ENCODE assay signal across 9 cellular contexts in the genomic region with DNA sequence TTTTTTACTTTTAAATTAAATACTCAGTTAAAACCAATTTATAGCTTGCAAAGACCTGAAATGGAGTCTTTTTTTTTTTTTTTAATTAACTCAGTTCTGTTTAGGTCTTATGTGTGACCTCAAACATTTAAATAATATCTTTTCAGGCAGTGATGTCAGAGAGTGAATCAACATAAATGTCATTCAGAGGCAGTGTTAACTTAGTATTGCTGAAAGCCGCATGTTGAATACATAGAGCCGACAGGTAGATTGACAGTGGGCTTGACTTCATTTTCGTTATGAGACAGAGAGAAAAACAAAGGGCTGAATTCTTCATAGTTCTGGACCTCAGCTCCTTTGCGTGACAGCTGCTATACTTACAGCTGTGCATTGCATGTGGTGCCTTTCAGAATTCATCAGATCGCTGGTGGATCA. TPM values are rescaled to one million over a fixed set of nuclear protein-coding genes. Genes with fewer than 3 reads are reported as not detected.
DNase-seq lines count a peak whose midpoint lies in the region; ATAC-seq and TF ChIP-seq lines count a peak whose summit lies in the region.
"Had no signal": no experiment of that assay in that cellular context is flagged by ENCODE, and none has a peak within 500 bp of the region (broad histone marks: within the 10 kb centered on the region; RNA-seq: fewer than 3 reads in every experiment).

No MANE protein-coding gene starts in this region.

- H3K4me1 Mint-ChIP-seq in activated CD8-positive, alpha-beta T cell treated with anti-CD3 and anti-CD28 coated beads, Interleukin-2, amount 10 ng/mL, durations not matched to agents 7 days and 5 days (ENCODE audit: low read depth), result peaks cover 57% of the 10 kb centered on the region
- peaks cover 57% of the 10 kb centered on the region for H3K4me1 Mint-ChIP-seq in nephron progenitor cell

- no peak for TF ChIP-seq CTCF in nephron progenitor cell (IDR thresholded peaks at IDR 0.05)

- H3K9me3 Mint-ChIP-seq in activated CD8-positive, alpha-beta T cell treated with anti-CD3 and anti-CD28 coated beads, Interleukin-2, amount 10 ng/mL, durations not matched to agents 7 days and 5 days (ENCODE audit: insufficient read depth), result no peaks in the 10 kb centered on the region
- H3K9me3 Mint-ChIP-seq in nephron progenitor cell, result no peaks in the 10 kb centered on the region

- peak overlapping the region; percentile 98 for H3K4me3 ChIP-seq in GM08714 (ENCODE audit: low read length)

- no peak for DNase-seq in HEK293T (ENCODE audit: extremely low spot score)
- no peak for DNase-seq in activated CD8-positive, alpha-beta T cell treated with anti-CD3 and anti-CD28 coated beads, Interleukin-2, amount 10 ng/mL, durations not matched to agents 7 days and 5 days
- DNase-seq in nephron progenitor cell, result no peak
- DNase-seq: NCI-H510A treated with DMSO at 0.1 percent for 48 hours had no signal

- H3K27ac Mint-ChIP-seq in activated CD8-positive, alpha-beta T cell treated with anti-CD3 and anti-CD28 coated beads, Interleukin-2, amount 10 ng/mL, durations not matched to agents 7 days and 5 days, result no peak overlapping the region
- no peak overlapping the region for H3K27ac Mint-ChIP-seq in nephron progenitor cell

- peak overlapping the region; percentile 18 for H3K4me3 Mint-ChIP-seq in activated CD8-positive, alpha-beta T cell treated with anti-CD3 and anti-CD28 coated beads, Interleukin-2, amount 10 ng/mL, durations not matched to agents 7 days and 5 days
- peak overlapping the region; percentile 30 for H3K4me3 Mint-ChIP-seq in nephron progenitor cell

- POLR2A ChIA-PET in HEK293T (lab: Yijun Ruan, JAX), result no interaction called here
- POLR2A ChIA-PET in activated CD8-positive, alpha-beta T cell treated with anti-CD3 and anti-CD28 coated beads, Interleukin-2, amount 10 ng/mL, durations not matched to agents 7 days and 5 days (lab: Charles Lee), result interaction anchor here (1.0 kb wide), 2 partner anchors 9 to 51 kb away, joined by 3 to 5 read pairs; no protein-coding TSS in a partner anchor

- H3K27me3 Mint-ChIP-seq in activated CD8-positive, alpha-beta T cell treated with anti-CD3 and anti-CD28 coated beads, Interleukin-2, amount 10 ng/mL, durations not matched to agents 7 days and 5 days (ENCODE audit: low read depth), result no peaks in the 10 kb centered on the region
- H3K27me3 Mint-ChIP-seq in nephron progenitor cell (ENCODE audit: low read depth, poor library complexity), result peaks cover 3% of the 10 kb centered on the region

- H3K36me3 Mint-ChIP-seq in activated CD8-positive, alpha-beta T cell treated with anti-CD3 and anti-CD28 coated beads, Interleukin-2, amount 10 ng/mL, durations not matched to agents 7 days and 5 days (ENCODE audit: low read depth), result peaks cover 47% of the 10 kb centered on the region
- H3K36me3 Mint-ChIP-seq in nephron progenitor cell (ENCODE audit: low read depth), result peaks cover 6% of the 10 kb centered on the region

- CTCF ChIA-PET in HEK293T (lab: Yijun Ruan, JAX), result interaction anchor here (0.6 kb wide), 1 partner anchor 510 kb away, joined by 3 read pairs; no protein-coding TSS in a partner anchor
- CTCF ChIA-PET in activated CD8-positive, alpha-beta T cell treated with anti-CD3 and anti-CD28 coated beads, Interleukin-2, amount 10 ng/mL, durations not matched to agents 7 days and 5 days (lab: Charles Lee), result interaction anchor here (1.1 to 1.3 kb wide), 3 partner anchors 13 to 85 kb away, joined by 3 to 8 read pairs (median 4); no protein-coding TSS in a partner anchor

- no peak for ATAC-seq in activated CD8-positive, alpha-beta T cell treated with anti-CD3 and anti-CD28 coated beads, Interleukin-2, amount 10 ng/mL, durations not matched to agents 7 days and 5 days
- ATAC-seq in GM18520 (IDR thresholded peaks at IDR 0.05; ENCODE audit: unreplicated experiment), result no peak
- no peak for ATAC-seq in HG02610 (IDR thresholded peaks at IDR 0.05; ENCODE audit: unreplicated experiment)
- ATAC-seq in GM21526 (IDR thresholded peaks at IDR 0.05; ENCODE audit: low FRiP score, unreplicated experiment), result no peak
- ATAC-seq in GM19328 (IDR thresholded peaks at IDR 0.05; ENCODE audit: unreplicated experiment), result no peak

TF ChIP-seq in HEK293T, 16 proteins besides CTCF, POLR2A, EP300 and RAD21:
- TF ChIP-seq ELF4 (IDR thresholded peaks at IDR 0.05) (no peak), PKNOX1 (IDR thresholded peaks at IDR 0.05) (peak; percentile 70), ARNT (IDR thresholded peaks at IDR 0.05) (0 out of 2 replicates have a peak, but pooled peaks have one; percentile 42)

RNA-seq across cellular contexts. Expression of gene PRDM2, which starts 51.5 kb away (rescaled TPM):
- total RNA-seq in activated CD8-positive, alpha-beta T cell treated with anti-CD3 and anti-CD28 coated beads, Interleukin-2, amount 10 ng/mL, durations not matched to agents 7 days and 5 days, result 10 to 100 TPM; 49.3 to 50.4 TPM
